Comparison of ENCODE assay signal across 1 cellular context in genomic region chr1:199460933-199461332, GRCh38.
TF ChIP-seq lines count a peak whose summit lies in the region.

No MANE protein-coding gene starts in this region.

TF ChIP-seq in GM23338, 12 proteins besides CTCF, POLR2A, EP300 and RAD21 (continued from another document):
- TF ChIP-seq, protein P1, sequence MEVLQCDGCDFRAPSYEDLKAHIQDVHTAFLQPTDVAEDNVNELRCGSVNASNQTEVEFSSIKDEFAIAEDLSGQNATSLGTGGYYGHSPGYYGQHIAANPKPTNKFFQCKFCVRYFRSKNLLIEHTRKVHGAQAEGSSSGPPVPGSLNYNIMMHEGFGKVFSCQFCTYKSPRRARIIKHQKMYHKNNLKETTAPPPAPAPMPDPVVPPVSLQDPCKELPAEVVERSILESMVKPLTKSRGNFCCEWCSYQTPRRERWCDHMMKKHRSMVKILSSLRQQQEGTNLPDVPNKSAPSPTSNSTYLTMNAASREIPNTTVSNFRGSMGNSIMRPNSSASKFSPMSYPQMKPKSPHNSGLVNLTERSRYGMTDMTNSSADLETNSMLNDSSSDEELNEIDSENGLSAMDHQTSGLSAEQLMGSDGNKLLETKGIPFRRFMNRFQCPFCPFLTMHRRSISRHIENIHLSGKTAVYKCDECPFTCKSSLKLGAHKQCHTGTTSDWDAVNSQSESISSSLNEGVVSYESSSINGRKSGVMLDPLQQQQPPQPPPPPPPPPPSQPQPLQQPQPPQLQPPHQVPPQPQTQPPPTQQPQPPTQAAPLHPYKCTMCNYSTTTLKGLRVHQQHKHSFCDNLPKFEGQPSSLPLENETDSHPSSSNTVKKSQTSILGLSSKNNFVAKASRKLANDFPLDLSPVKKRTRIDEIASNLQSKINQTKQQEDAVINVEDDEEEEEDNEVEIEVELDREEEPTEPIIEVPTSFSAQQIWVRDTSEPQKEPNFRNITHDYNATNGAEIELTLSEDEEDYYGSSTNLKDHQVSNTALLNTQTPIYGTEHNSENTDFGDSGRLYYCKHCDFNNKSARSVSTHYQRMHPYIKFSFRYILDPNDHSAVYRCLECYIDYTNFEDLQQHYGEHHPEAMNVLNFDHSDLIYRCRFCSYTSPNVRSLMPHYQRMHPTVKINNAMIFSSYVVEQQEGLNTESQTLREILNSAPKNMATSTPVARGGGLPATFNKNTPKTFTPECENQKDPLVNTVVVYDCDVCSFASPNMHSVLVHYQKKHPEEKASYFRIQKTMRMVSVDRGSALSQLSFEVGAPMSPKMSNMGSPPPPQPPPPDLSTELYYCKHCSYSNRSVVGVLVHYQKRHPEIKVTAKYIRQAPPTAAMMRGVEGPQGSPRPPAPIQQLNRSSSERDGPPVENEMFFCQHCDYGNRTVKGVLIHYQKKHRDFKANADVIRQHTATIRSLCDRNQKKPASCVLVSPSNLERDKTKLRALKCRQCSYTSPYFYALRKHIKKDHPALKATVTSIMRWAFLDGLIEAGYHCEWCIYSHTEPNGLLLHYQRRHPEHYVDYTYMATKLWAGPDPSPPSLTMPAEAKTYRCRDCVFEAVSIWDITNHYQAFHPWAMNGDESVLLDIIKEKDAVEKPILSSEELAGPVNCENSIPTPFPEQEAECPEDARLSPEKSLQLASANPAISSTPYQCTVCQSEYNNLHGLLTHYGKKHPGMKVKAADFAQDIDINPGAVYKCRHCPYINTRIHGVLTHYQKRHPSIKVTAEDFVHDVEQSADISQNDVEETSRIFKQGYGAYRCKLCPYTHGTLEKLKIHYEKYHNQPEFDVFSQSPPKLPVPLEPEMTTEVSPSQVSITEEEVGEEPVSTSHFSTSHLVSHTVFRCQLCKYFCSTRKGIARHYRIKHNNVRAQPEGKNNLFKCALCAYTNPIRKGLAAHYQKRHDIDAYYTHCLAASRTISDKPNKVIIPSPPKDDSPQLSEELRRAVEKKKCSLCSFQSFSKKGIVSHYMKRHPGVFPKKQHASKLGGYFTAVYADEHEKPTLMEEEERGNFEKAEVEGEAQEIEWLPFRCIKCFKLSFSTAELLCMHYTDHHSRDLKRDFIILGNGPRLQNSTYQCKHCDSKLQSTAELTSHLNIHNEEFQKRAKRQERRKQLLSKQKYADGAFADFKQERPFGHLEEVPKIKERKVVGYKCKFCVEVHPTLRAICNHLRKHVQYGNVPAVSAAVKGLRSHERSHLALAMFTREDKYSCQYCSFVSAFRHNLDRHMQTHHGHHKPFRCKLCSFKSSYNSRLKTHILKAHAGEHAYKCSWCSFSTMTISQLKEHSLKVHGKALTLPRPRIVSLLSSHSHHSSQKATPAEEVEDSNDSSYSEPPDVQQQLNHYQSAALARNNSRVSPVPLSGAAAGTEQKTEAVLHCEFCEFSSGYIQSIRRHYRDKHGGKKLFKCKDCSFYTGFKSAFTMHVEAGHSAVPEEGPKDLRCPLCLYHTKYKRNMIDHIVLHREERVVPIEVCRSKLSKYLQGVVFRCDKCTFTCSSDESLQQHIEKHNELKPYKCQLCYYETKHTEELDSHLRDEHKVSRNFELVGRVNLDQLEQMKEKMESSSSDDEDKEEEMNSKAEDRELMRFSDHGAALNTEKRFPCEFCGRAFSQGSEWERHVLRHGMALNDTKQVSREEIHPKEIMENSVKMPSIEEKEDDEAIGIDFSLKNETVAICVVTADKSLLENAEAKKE (CRISPR knock-in tag; IDR thresholded peaks at IDR 0.05): no peak
